ENCODE assay signal across 8 cellular contexts in the genomic region with DNA sequence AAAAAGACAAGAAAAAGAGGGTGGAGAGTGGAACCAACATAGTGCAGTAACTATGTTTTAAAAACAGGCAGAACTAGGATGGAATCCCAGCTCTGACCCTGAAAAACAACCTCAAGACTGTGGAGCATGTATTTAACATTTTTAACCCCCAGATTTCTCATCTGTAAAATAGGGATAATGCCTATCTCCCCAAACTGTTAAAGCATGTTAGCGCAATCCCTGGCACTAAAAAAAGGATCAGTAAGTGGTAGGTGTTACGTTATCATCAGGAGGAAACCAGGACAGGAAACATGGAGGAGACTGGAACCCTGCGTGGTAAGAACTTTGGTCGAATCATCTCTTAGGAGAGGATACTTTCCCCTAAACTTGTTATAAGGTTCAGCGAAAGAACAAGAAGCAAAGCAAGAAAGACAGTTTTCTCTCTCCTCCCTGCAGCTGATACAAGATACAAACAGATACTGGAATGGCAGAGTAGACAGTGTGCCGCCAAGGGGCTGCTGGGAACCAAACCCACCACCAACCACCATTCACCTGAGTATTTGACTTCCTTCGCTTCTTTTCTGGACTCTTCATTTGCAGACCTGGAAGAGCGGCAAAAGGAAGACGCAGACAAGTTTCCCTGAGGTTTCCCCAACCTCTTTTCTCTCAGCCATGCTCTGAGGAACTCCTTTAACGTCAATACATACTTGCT. TPM values are rescaled to one million over a fixed set of nuclear protein-coding genes. Genes with fewer than 3 reads are reported as not detected.
A peak's percentile ranks its signal among the peaks of the same experiment; 100 is the strongest.
DNase-seq lines count a peak whose midpoint lies in the region; ATAC-seq and TF ChIP-seq lines count a peak whose summit lies in the region.

No MANE protein-coding gene starts in this region.

- H3K27me3 ChIP-seq in adrenal gland = no peaks in the 10 kb centered on the region
- no peaks in the 10 kb centered on the region for H3K27me3 ChIP-seq in left lung
- H3K27me3 ChIP-seq in thymus (ENCODE audit: control insufficient read depth, insufficient read depth) = no peaks in the 10 kb centered on the region

- peaks cover 33% of the 10 kb centered on the region for H3K36me3 Mint-ChIP-seq in activated CD4-positive, alpha-beta T cell treated with anti-CD3 and anti-CD28 coated beads, Interleukin-2, amount 10 ng/mL, durations not matched to agents 7 days and 5 days (ENCODE audit: low read depth)

- no peak for DNase-seq in activated CD4-positive, alpha-beta T cell treated with anti-CD3 and anti-CD28 coated beads, Interleukin-2, amount 10 ng/mL, durations not matched to agents 7 days and 5 days
- no peak for DNase-seq in activated CD4-positive, alpha-beta T cell treated with anti-CD3 and anti-CD28 coated beads for 4 hours
- no peak for DNase-seq in adrenal gland
- no peak for DNase-seq in left lung
- DNase-seq in NCI-H1694 treated with DMSO at 0.1 percent for 48 hours (lab: John Stamatoyannopoulos, UW) = no peak
- no peak for DNase-seq in NCI-H446 treated with DMSO at 0.1 percent for 48 hours (lab: John Stamatoyannopoulos, UW)

- H3K4me3 ChIP-seq in adrenal gland = peak overlapping the region; percentile 45 to 86 (median 71)
- H3K4me3 ChIP-seq in left lung = peak overlapping the region; percentile 79 to 90
- H3K4me3 ChIP-seq in thymus (ENCODE audit: low read length) = peak overlapping the region; percentile 78

- intact Hi-C loops in adrenal gland (cut with DNase I) = loop anchor here in 1 of 2 donors (5.0 kb wide), 1 partner anchor 37 kb away; no protein-coding TSS in a partner anchor
- intact Hi-C loops in left lung (cut with DNase I) = no loop called here

- TF ChIP-seq CTCF in adrenal gland (IDR thresholded peaks at IDR 0.05) = no peak
- no peak for TF ChIP-seq CTCF in left lung (IDR thresholded peaks at IDR 0.05)

- no peaks in the 10 kb centered on the region for H3K27me3 Mint-ChIP-seq in activated CD4-positive, alpha-beta T cell treated with anti-CD3 and anti-CD28 coated beads, Interleukin-2, amount 10 ng/mL, durations not matched to agents 7 days and 5 days

- POLR2A ChIA-PET in activated CD4-positive, alpha-beta T cell treated with anti-CD3 and anti-CD28 coated beads, Interleukin-2, amount 10 ng/mL, durations not matched to agents 7 days and 5 days (lab: Charles Lee) = interaction anchor here (0.6 to 1.1 kb wide), 2 partner anchors 14 to 52 kb away, joined by 3 read pairs; partner anchors contain the start of gene CKS1B

- no peak for ATAC-seq in left lung
- no peak for ATAC-seq in HG02763 (IDR thresholded peaks at IDR 0.05; ENCODE audit: unreplicated experiment)

- 12 to 24% (median 16%) methylated on average over 10 of the region's 10 CpGs for WGBS in adrenal gland, 4 donors
- WGBS in thymus = 23% methylated on average over 10 of the region's 10 CpGs

- no peak for TF ChIP-seq POLR2A in adrenal gland (IDR thresholded peaks at IDR 0.05)

- peak overlapping the region; percentile 99 for H3K4me3 Mint-ChIP-seq in activated CD4-positive, alpha-beta T cell treated with anti-CD3 and anti-CD28 coated beads, Interleukin-2, amount 10 ng/mL, durations not matched to agents 7 days and 5 days

- H3K36me3 ChIP-seq in adrenal gland (replicated peaks in 1 of 2) (peaks cover 0 to 49% of the 10 kb centered on the region in 2 donors), left lung (peaks cover 0 to 48% of the 10 kb centered on the region in 2 donors), thymus (ENCODE audit: control insufficient read depth, insufficient read depth) (peaks cover 34% of the 10 kb centered on the region)

- no peaks in the 10 kb centered on the region for H3K9me3 Mint-ChIP-seq in activated CD4-positive, alpha-beta T cell treated with anti-CD3 and anti-CD28 coated beads, Interleukin-2, amount 10 ng/mL, durations not matched to agents 7 days and 5 days

- CTCF ChIA-PET in activated CD4-positive, alpha-beta T cell treated with anti-CD3 and anti-CD28 coated beads, Interleukin-2, amount 10 ng/mL, durations not matched to agents 7 days and 5 days (lab: Charles Lee) = interaction anchor here (0.7 to 3.3 kb wide), 14 partner anchors 8 to 401 kb away, joined by 3 to 23 read pairs (median 5); partner anchors contain the start of genes CKS1B, PMVK and SHC1

- peak overlapping the region; percentile 93 for H3K27ac Mint-ChIP-seq in activated CD4-positive, alpha-beta T cell treated with anti-CD3 and anti-CD28 coated beads, Interleukin-2, amount 10 ng/mL, durations not matched to agents 7 days and 5 days

- peaks cover 19 to 33% of the 10 kb centered on the region in 2 donors for H3K4me1 ChIP-seq in adrenal gland (replicated peaks in 1 of 2)
- H3K4me1 ChIP-seq in left lung = peaks cover 25 to 61% of the 10 kb centered on the region in 2 donors
- H3K4me1 ChIP-seq in thymus (ENCODE audit: control insufficient read depth, insufficient read depth, low read length) = peaks cover 13% of the 10 kb centered on the region

- H3K27ac ChIP-seq in adrenal gland (peak overlapping the region; percentile 94 to 99 (median 96)), left lung (peak overlapping the region; percentile 97 to 98), thymus (ENCODE audit: low read depth) (peak overlapping the region; percentile 50)

- H3K9me3 ChIP-seq in adrenal gland (replicated peaks in 1 of 3) = no peaks in the 10 kb centered on the region
- no peaks in the 10 kb centered on the region for H3K9me3 ChIP-seq in left lung
- H3K9me3 ChIP-seq in thymus (ENCODE audit: control insufficient read depth) = no peaks in the 10 kb centered on the region

- H3K4me1 Mint-ChIP-seq in activated CD4-positive, alpha-beta T cell treated with anti-CD3 and anti-CD28 coated beads, Interleukin-2, amount 10 ng/mL, durations not matched to agents 7 days and 5 days = peaks cover 63% of the 10 kb centered on the region

RNA-seq across cellular contexts. Expression of gene PYGO2, which starts 1.0 kb away (rescaled TPM):
- 10 to 100 TPM; 50.0 to 50.2 TPM for total RNA-seq in activated CD4-positive, alpha-beta T cell treated with anti-CD3 and anti-CD28 coated beads, Interleukin-2, amount 10 ng/mL, durations not matched to agents 7 days and 5 days
- total RNA-seq in adrenal gland = 10 to 100 TPM; 26.2 to 61.1 (median 43.4) TPM
- 10 to 100 TPM; 28.2 to 44.1 (median 29.2) TPM for polyA plus RNA-seq in adrenal gland
- total RNA-seq in left lung = 10 to 100 TPM; 26.6 to 30.9 TPM
- 24.5 TPM for polyA plus RNA-seq in thymus

RNA-seq across cellular contexts. Expression of gene PBXIP1, which starts 4.7 kb away (rescaled TPM):
- 10 to 100 TPM; 74.6 to 92.0 TPM for total RNA-seq in activated CD4-positive, alpha-beta T cell treated with anti-CD3 and anti-CD28 coated beads, Interleukin-2, amount 10 ng/mL, durations not matched to agents 7 days and 5 days
- 100 to 1,000 TPM; 120 to 342 (median 271) TPM for total RNA-seq in adrenal gland
- 100 to 1,000 TPM in 2 of 3 donors, 10 to 100 TPM in 1; 97.0 to 184 (median 110) TPM for polyA plus RNA-seq in adrenal gland
- total RNA-seq in left lung = 10 to 100 TPM; 32.6 to 83.5 TPM
- polyA plus RNA-seq in thymus = 104 TPM

RNA-seq across cellular contexts. Expression of gene SHC1, which starts 10.0 kb away (rescaled TPM):
- 100 to 1,000 TPM in 1 of 2 experiments, 10 to 100 TPM in 1; 75.1 to 104 TPM for total RNA-seq in activated CD4-positive, alpha-beta T cell treated with anti-CD3 and anti-CD28 coated beads, Interleukin-2, amount 10 ng/mL, durations not matched to agents 7 days and 5 days
- total RNA-seq in adrenal gland (100 to 1,000 TPM in 7 of 8 donors, 10 to 100 TPM in 1; 86.2 to 240 (median 126) TPM), left lung (100 to 1,000 TPM; 134 to 144 TPM)
- polyA plus RNA-seq in adrenal gland (100 to 1,000 TPM; 167 to 260 (median 249) TPM), thymus (66.7 TPM)

RNA-seq across cellular contexts. Expression of gene CKS1B, which starts 13.9 kb away (rescaled TPM):
- 100 to 1,000 TPM; 147 to 157 TPM for total RNA-seq in activated CD4-positive, alpha-beta T cell treated with anti-CD3 and anti-CD28 coated beads, Interleukin-2, amount 10 ng/mL, durations not matched to agents 7 days and 5 days
- total RNA-seq in adrenal gland = 10 to 100 TPM; 23.2 to 41.4 (median 29.5) TPM
- 10 to 100 TPM; 12.4 to 51.0 (median 22.3) TPM for polyA plus RNA-seq in adrenal gland
- total RNA-seq in left lung = 10 to 100 TPM; 29.7 to 40.8 TPM
- polyA plus RNA-seq in thymus = 32.8 TPM

RNA-seq across cellular contexts. Expression of gene FLAD1, which starts 22.6 kb away (rescaled TPM):
- total RNA-seq in activated CD4-positive, alpha-beta T cell treated with anti-CD3 and anti-CD28 coated beads, Interleukin-2, amount 10 ng/mL, durations not matched to agents 7 days and 5 days = 10 to 100 TPM; 41.2 to 41.3 TPM
- total RNA-seq in adrenal gland = 10 to 100 TPM; 21.6 to 43.0 (median 28.6) TPM
- 10 to 100 TPM; 30.7 to 65.5 (median 41.1) TPM for polyA plus RNA-seq in adrenal gland
- 10 to 100 TPM; 26.4 to 39.9 TPM for total RNA-seq in left lung
- 34.8 TPM for polyA plus RNA-seq in thymus
